1 cellular context compared by ENCODE assay signal in the genomic region with DNA sequence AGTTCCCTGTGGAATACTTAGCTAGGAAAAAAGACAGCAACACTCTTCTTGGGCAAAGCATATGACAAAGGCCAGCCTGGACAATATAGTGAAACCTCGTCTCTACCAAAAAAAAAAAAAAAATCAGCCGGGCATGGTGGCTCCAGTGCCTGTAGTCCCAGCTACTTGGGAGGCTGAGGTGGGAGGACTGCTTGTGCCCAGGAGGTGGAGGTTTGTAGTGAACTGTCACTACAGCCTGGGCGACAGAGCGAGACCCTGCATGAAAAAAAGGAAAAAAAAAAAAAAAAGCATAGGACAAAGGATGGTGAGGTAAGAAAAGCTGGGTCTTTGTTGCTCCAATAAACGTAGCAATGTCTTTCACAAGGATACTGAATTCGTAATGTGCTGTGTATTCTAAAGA.
TF ChIP-seq lines count a peak whose summit lies in the region.

No MANE protein-coding gene starts in this region.

TF ChIP-seq in H1, 55 proteins besides CTCF, POLR2A, EP300 and RAD21 (continued from another document):
- TF ChIP-seq POU5F1 (IDR thresholded peaks at IDR 0.05; ENCODE audit: low read depth, low read length), result no peak
- no peak for TF ChIP-seq CBX5 (IDR thresholded peaks at IDR 0.05; ENCODE audit: low read depth, low read length)
- no peak for TF ChIP-seq TBP (IDR thresholded peaks at IDR 0.05; ENCODE audit: low read depth, low read length)
- no peak for TF ChIP-seq SAP30 (IDR thresholded peaks at IDR 0.05; ENCODE audit: insufficient read depth, insufficient replicate concordance, low read length)
- no peak for TF ChIP-seq NANOG (IDR thresholded peaks at IDR 0.05; ENCODE audit: insufficient read depth, low read depth, low read length, poor library complexity, severe bottlenecking)
- TF ChIP-seq JUN (IDR thresholded peaks at IDR 0.05; ENCODE audit: low read depth, low read length), result no peak
- no peak for TF ChIP-seq CHD2 (IDR thresholded peaks at IDR 0.05; ENCODE audit: low read length)
- TF ChIP-seq GABPA (IDR thresholded peaks at IDR 0.05; ENCODE audit: borderline replicate concordance, insufficient read depth, low read length), result no peak
- TF ChIP-seq EGR1 (IDR thresholded peaks at IDR 0.05; ENCODE audit: borderline replicate concordance, low read depth, low read length), result no peak
- TF ChIP-seq SP1 (IDR thresholded peaks at IDR 0.05; ENCODE audit: low read depth, low read length), result no peak
- TF ChIP-seq SRF (IDR thresholded peaks at IDR 0.05; ENCODE audit: low read depth, low read length), result no peak
- no peak for TF ChIP-seq ZNF274 (IDR thresholded peaks at IDR 0.05; ENCODE audit: borderline replicate concordance, extremely low read depth, low read length)
- no peak for TF ChIP-seq RBBP5 (IDR thresholded peaks at IDR 0.05; ENCODE audit: borderline replicate concordance, low read depth, low read length)
